In the genomic region with DNA sequence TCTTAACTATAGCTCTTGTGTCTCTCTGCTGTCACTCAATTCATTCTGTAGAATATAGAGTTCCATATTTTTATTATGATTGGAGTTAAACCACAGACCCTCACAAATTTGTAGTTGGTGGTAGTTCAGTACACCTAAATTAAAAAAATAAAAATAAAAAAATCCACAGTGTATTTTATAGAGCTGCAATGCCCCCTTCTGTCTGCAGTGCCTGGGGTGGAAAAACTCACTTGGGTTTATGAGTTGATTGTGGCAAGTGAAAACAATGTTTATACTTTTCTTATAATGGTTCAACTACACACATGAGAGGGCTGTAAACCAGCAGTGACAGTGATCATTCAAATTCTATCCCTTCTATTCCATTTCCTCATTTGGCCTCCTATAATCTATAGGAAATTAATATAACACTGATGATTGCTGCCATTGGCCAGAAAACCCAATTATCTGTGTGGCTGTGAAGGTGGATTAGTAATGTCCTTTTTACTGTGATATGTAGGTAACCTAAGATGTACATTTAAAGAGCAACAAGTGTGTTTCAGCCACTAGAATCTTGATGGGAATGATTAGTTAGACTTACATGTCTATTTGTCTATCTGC, we compare ENCODE assay signal across 1 cellular context.
TF ChIP-seq lines count a peak whose summit lies in the region.

No MANE protein-coding gene starts in this region.

TF ChIP-seq in HEK293, 187 proteins besides CTCF, POLR2A, EP300 and RAD21 (continued from another document):
- TF ChIP-seq ZNF362 (tag by site-specific recombination; IDR thresholded peaks at IDR 0.05) (peak; percentile 24; the same call in 1 of the 2 replicates), RBAK (tag by site-specific recombination; IDR thresholded peaks at IDR 0.05) (no peak), ZNF513 (tag by site-specific recombination; IDR thresholded peaks at IDR 0.05) (no peak), SCRT1 (tag by site-specific recombination; IDR thresholded peaks at IDR 0.05; ENCODE audit: borderline replicate concordance) (no peak), GFI1B (tag by site-specific recombination; IDR thresholded peaks at IDR 0.05) (no peak), GLIS1 (tag by site-specific recombination; IDR thresholded peaks at IDR 0.05) (no peak), ZNF19 (tag by site-specific recombination; IDR thresholded peaks at IDR 0.05; ENCODE audit: low read depth) (no peak), ZNF169 (tag by site-specific recombination; IDR thresholded peaks at IDR 0.05) (no peak), ZNF302 (tag by site-specific recombination; IDR thresholded peaks at IDR 0.05; ENCODE audit: low read depth) (no peak), ZBTB7A (tag by site-specific recombination; IDR thresholded peaks at IDR 0.05; ENCODE audit: low read depth) (no peak), REPIN1 (tag by site-specific recombination; IDR thresholded peaks at IDR 0.05; ENCODE audit: low read depth) (no peak), ZSCAN18 (tag by site-specific recombination; IDR thresholded peaks at IDR 0.05) (no peak), ZNF654 (tag by site-specific recombination; IDR thresholded peaks at IDR 0.05; ENCODE audit: low read depth) (peak; percentile 68), TRIM28 (IDR thresholded peaks at IDR 0.05; ENCODE audit: borderline replicate concordance, low read length) (no peak)
- TF ChIP-seq, protein P1, sequence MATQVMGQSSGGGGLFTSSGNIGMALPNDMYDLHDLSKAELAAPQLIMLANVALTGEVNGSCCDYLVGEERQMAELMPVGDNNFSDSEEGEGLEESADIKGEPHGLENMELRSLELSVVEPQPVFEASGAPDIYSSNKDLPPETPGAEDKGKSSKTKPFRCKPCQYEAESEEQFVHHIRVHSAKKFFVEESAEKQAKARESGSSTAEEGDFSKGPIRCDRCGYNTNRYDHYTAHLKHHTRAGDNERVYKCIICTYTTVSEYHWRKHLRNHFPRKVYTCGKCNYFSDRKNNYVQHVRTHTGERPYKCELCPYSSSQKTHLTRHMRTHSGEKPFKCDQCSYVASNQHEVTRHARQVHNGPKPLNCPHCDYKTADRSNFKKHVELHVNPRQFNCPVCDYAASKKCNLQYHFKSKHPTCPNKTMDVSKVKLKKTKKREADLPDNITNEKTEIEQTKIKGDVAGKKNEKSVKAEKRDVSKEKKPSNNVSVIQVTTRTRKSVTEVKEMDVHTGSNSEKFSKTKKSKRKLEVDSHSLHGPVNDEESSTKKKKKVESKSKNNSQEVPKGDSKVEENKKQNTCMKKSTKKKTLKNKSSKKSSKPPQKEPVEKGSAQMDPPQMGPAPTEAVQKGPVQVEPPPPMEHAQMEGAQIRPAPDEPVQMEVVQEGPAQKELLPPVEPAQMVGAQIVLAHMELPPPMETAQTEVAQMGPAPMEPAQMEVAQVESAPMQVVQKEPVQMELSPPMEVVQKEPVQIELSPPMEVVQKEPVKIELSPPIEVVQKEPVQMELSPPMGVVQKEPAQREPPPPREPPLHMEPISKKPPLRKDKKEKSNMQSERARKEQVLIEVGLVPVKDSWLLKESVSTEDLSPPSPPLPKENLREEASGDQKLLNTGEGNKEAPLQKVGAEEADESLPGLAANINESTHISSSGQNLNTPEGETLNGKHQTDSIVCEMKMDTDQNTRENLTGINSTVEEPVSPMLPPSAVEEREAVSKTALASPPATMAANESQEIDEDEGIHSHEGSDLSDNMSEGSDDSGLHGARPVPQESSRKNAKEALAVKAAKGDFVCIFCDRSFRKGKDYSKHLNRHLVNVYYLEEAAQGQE (tag by site-specific recombination; IDR thresholded peaks at IDR 0.05): no peak
- TF ChIP-seq, protein P2, sequence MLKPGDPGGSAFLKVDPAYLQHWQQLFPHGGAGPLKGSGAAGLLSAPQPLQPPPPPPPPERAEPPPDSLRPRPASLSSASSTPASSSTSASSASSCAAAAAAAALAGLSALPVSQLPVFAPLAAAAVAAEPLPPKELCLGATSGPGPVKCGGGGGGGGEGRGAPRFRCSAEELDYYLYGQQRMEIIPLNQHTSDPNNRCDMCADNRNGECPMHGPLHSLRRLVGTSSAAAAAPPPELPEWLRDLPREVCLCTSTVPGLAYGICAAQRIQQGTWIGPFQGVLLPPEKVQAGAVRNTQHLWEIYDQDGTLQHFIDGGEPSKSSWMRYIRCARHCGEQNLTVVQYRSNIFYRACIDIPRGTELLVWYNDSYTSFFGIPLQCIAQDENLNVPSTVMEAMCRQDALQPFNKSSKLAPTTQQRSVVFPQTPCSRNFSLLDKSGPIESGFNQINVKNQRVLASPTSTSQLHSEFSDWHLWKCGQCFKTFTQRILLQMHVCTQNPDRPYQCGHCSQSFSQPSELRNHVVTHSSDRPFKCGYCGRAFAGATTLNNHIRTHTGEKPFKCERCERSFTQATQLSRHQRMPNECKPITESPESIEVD (tag by site-specific recombination; IDR thresholded peaks at IDR 0.05): 0 out of 2 replicates have a peak, but pooled peaks have one; percentile 4
